In the genomic region with DNA sequence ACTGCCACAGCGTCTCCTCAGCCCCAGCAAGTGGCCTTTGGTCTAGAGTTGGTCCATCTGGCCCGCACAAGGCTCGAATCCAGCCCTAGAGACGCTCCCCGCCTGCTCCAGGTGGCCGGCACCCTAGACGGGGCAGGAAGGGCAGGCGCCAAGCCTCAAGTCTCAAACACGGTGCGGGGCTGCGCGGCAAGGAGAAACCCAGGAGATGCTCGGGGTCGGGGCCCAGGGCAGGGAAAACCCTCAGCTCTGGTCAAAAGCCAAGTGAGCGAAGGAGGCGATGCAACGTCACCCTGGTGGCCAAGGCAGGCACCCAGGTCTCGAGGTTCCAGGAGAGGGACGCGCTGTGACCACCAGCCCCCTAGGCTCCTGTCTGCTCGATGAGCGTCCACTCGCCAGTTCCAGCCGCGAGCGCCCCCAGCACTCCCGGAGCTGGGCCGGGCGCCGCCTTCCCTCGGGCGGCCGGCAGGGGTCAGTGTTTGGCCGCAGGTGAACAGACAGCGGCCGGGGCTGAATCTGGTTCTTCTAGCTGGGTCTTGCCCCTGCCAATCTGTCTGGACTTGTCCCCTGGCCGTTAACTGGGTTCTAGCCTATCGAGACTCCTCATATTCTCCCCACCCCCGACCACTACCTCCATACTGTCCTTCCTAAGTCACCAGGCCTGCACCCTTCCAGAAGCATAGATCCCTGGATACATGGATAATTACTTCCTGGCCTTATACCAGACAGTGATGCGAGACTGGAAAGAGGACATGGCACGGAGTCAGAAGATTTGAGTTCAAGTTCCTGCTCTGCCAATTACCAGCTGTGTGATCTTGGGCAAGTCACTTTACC, we compare ENCODE assay signal across 8 cellular contexts. TPM values are rescaled to one million over a fixed set of nuclear protein-coding genes. Genes with fewer than 3 reads are reported as not detected.
DNase-seq lines count a peak whose midpoint lies in the region; ATAC-seq, FAIRE-seq and TF ChIP-seq lines count a peak whose summit lies in the region.

No MANE protein-coding gene starts in this region.

- ATAC-seq in GM18870 (IDR thresholded peaks at IDR 0.05; ENCODE audit: unreplicated experiment): no peak

- no peaks in the 10 kb centered on the region for H3K9me3 ChIP-seq in kidney (ENCODE audit: control insufficient read depth in 1 of 2, low read length in 2 of 2)

- peak in 10 of 14 donors; percentile 0 to 75 (median 10) for DNase-seq in C1 segment of cervical spinal cord (lab: John Stamatoyannopoulos, UW)
- peak; percentile 90 for DNase-seq in H7
- peak; percentile 20 for DNase-seq in NCI-H2107 treated with DMSO at 0.1 percent for 48 hours (lab: John Stamatoyannopoulos, UW; ENCODE audit: unreplicated experiment)
- peak; percentile 29 for DNase-seq in activated CD4-positive, CD25-positive, alpha-beta regulatory T cell treated with anti-CD3 and anti-CD28 coated beads, Interleukin-2, amount 50 U/mL, for 16 hours (ENCODE audit: low read depth, low spot score)
- peak; percentile 49 to 50 for DNase-seq in cardiac fibroblast (ENCODE audit: low read depth in 2 of 2)
- DNase-seq in kidney: peak; percentile 85
- peak; percentile 77 to 81 for DNase-seq in stimulated activated CD4-positive, alpha-beta T cell treated with anti-CD3 and anti-CD28 coated beads, Interleukin-2, amount 100 ng/mL, for 24 hours

- intact Hi-C loops in kidney (cut with DNase I): no loop called here

- H3K4me3 ChIP-seq in H7 (ENCODE audit: insufficient read depth, low read depth, low read length) (peak overlapping the region; percentile 37), cardiac fibroblast (replicated peaks in 1 of 2; ENCODE audit: low read depth in 2 of 2, low read length in 2 of 2) (peak overlapping the region in 1 of 2 donors; percentile 5), kidney (ENCODE audit: low read length in 2 of 2) (no peak overlapping the region)

- TF ChIP-seq CTCF in cardiac fibroblast (IDR thresholded peaks at IDR 0.05; ENCODE audit: low read depth, low read length) (peak; percentile 80), kidney (IDR thresholded peaks at IDR 0.05; ENCODE audit: borderline replicate concordance, extremely low read depth, insufficient read depth) (peak; percentile 86)

- H3K36me3 ChIP-seq in H7 (replicated peaks; ENCODE audit: control insufficient read depth, insufficient read depth, low read length): no peaks in the 10 kb centered on the region
- no peaks in the 10 kb centered on the region for H3K36me3 ChIP-seq in kidney (ENCODE audit: control insufficient read depth in 1 of 2, insufficient read depth in 2 of 2, low read length in 2 of 2)

- FAIRE-seq in kidney (lab: Jason Lieb, UNC): no peak

- H3K27ac ChIP-seq in kidney (ENCODE audit: low read depth in 2 of 2, low read length in 2 of 2): no peak overlapping the region

- no peak overlapping the region for H3K9ac ChIP-seq in kidney (ENCODE audit: low read length in 2 of 2)

- peaks cover 18% of the 10 kb centered on the region for H3K27me3 ChIP-seq in H7 (ENCODE audit: control insufficient read depth, insufficient read depth, low read length)

- H3K4me1 ChIP-seq in kidney (ENCODE audit: control insufficient read depth in 1 of 2, insufficient read depth in 1 of 2, low read depth in 1 of 2, low read length in 2 of 2): no peaks in the 10 kb centered on the region

RNA-seq across cellular contexts. Expression of a gene that starts 44.0 kb away (rescaled TPM):
- total RNA-seq in H7 (2014; rRNA removed; shearing (Covaris generic)): 156 and 173 TPM in 2 replicates
- total RNA-seq in kidney: not detected
- not detected for polyA plus RNA-seq in kidney (ENCODE audit: insufficient read depth, low read depth, low replicate concordance)

RNA-seq across cellular contexts. Expression of a gene that starts 44.6 kb away (rescaled TPM):
- 40.8 and 40.9 TPM in 2 replicates for total RNA-seq in H7 (2014; rRNA removed; shearing (Covaris generic))
- total RNA-seq in kidney: not detected
- polyA plus RNA-seq in kidney (ENCODE audit: insufficient read depth, low read depth, low replicate concordance): not detected

RNA-seq across cellular contexts. Expression of a gene that starts 50.2 kb away (rescaled TPM):
- 7.9 and 11.1 TPM in 2 replicates for total RNA-seq in H7 (2014; rRNA removed; shearing (Covaris generic))
- not detected for total RNA-seq in kidney
- not detected for polyA plus RNA-seq in kidney (ENCODE audit: insufficient read depth, low read depth, low replicate concordance)

RNA-seq across cellular contexts. Expression of a gene that starts 52.2 kb away (rescaled TPM):
- 0.04 TPM in 1 of 2 replicates, not detected in the other for total RNA-seq in H7 (2014; rRNA removed; shearing (Covaris generic))
- total RNA-seq in kidney: 45.8 TPM
- 29.2 TPM for polyA plus RNA-seq in kidney (ENCODE audit: insufficient read depth, low read depth, low replicate concordance)

Comparison
In these comparisons a context has a peak if more than half of its experiments do, and no peak if none do; other contexts are left out.
1. DNase-seq: peak in every context shown above with its lines; median percentile 90 in H7; 85 in kidney; 79 in stimulated activated CD4-positive, alpha-beta T cell treated with anti-CD3 and anti-CD28 coated beads, Interleukin-2, amount 100 ng/mL, for 24 hours; 50 in cardiac fibroblast; 29 in activated CD4-positive, CD25-positive, alpha-beta regulatory T cell treated with anti-CD3 and anti-CD28 coated beads, Interleukin-2, amount 50 U/mL, for 16 hours; 20 in NCI-H2107 treated with DMSO at 0.1 percent for 48 hours; 10 in C1 segment of cervical spinal cord.
2. RNA of a gene that starts 44.0 kb away (total RNA-seq): 156 to 173 TPM in H7; not detected in kidney (single experiment); every median in the first group is over 100 times any median in the second.
3. RNA of a gene that starts 44.6 kb away (total RNA-seq): 40.8 to 40.9 TPM in H7; not detected in kidney (single experiment); every median in the first group is over 10 times any median in the second.